26 cellular contexts compared by ENCODE assay signal in genomic region chr18:79334496-79335233, GRCh38.
A peak's percentile ranks its signal among the peaks of the same experiment; 100 is the strongest.
DNase-seq lines count a peak whose midpoint lies in the region; ATAC-seq, FAIRE-seq and TF ChIP-seq lines count a peak whose summit lies in the region.
"Had no signal": no experiment of that assay in that cellular context is flagged by ENCODE, and none has a peak within 500 bp of the region (broad histone marks: within the 10 kb centered on the region; RNA-seq: fewer than 3 reads in every experiment).

No MANE protein-coding gene starts in this region.

- H3K18ac ChIP-seq in trophoblast cell (ENCODE audit: low read length), result no peak overlapping the region

- H3K4me1 ChIP-seq in astrocyte (ENCODE audit: insufficient read depth, low read length) (no peaks in the 10 kb centered on the region), aorta (ENCODE audit: control insufficient read depth in 1 of 2, insufficient read depth in 2 of 2, low read length in 2 of 2) (no peaks in the 10 kb centered on the region), trophoblast cell (ENCODE audit: control insufficient read depth in 1 of 2, insufficient read depth in 2 of 2, low read length in 2 of 2) (no peaks in the 10 kb centered on the region)
- H3K4me1 ChIP-seq: SJSA1 had no signal

- H3K27me3 Mint-ChIP-seq in astrocyte (ENCODE audit: low read depth, unreplicated experiment) (no peaks in the 10 kb centered on the region), immature natural killer cell (ENCODE audit: low read depth in 3 of 3) (peaks cover 0 to 2% (median 2%) of the 10 kb centered on the region in 3 donors)
- H3K27me3 Mint-ChIP-seq: CD4-positive, CD25-positive, alpha-beta regulatory T cell had no signal

- H3K14ac ChIP-seq in trophoblast cell (ENCODE audit: low read length), result no peak overlapping the region

- no peak overlapping the region for H3K4ac ChIP-seq in trophoblast cell (ENCODE audit: low read depth, low read length)

- H2AFZ ChIP-seq in astrocyte (ENCODE audit: low read depth, low read length), result no peak overlapping the region
- no peak overlapping the region for H2AFZ ChIP-seq in trophoblast cell (ENCODE audit: insufficient read depth, low read length, poor library complexity)
- H2AFZ ChIP-seq: GM23338 had no signal

- H3K9me3 Mint-ChIP-seq in astrocyte (ENCODE audit: unreplicated experiment), result peaks cover 8% of the 10 kb centered on the region
- H3K9me3 Mint-ChIP-seq in immature natural killer cell, result no peaks in the 10 kb centered on the region
- no peaks in the 10 kb centered on the region for H3K9me3 Mint-ChIP-seq in stimulated activated effector memory CD8-positive, alpha-beta T cell treated with anti-CD3 and anti-CD28 coated beads, Interleukin-12 subunit alpha, Interleukin-12 subunit beta, amount 100 ng/mL, for 72 hours
- H3K9me3 Mint-ChIP-seq: GM23338 had no signal

- H3K4me3 Mint-ChIP-seq in astrocyte (ENCODE audit: unreplicated experiment) (no peak overlapping the region), immature natural killer cell (no peak overlapping the region)
- H3K4me3 Mint-ChIP-seq in stimulated activated effector memory CD8-positive, alpha-beta T cell treated with anti-CD3 and anti-CD28 coated beads, Interleukin-12 subunit alpha, Interleukin-12 subunit beta, amount 100 ng/mL, for 72 hours, result no peak overlapping the region
- H3K4me3 Mint-ChIP-seq: CD4-positive, CD25-positive, alpha-beta regulatory T cell; GM23338 had no signal

- no peak for DNase-seq in astrocyte (ENCODE audit: low read depth)
- peak in 2 of 3 donors; percentile 7 to 19 for DNase-seq in immature natural killer cell
- no peak for DNase-seq in stimulated activated effector memory CD8-positive, alpha-beta T cell treated with anti-CD3 and anti-CD28 coated beads, Interleukin-12 subunit alpha, Interleukin-12 subunit beta, amount 100 ng/mL, for 72 hours (ENCODE audit: low spot score in 2 of 2)
- DNase-seq in aorta, result no peak
- no peak for DNase-seq in lower leg skin (ENCODE audit: low spot score in 2 of 2)
- DNase-seq in trophoblast cell, result no peak
- DNase-seq: CD4-positive, CD25-positive, alpha-beta regulatory T cell; COR-L47; DMS 273 treated with DMSO at 0.1 percent for 48 hours; DND-41; IMR-90; NCI-H1105; NCI-H2081; NCI-H2171; NCI-H345; NCI-H524; NCI-H774; OCI-M1 had no signal

- peak overlapping the region; percentile 35 for H3K27ac Mint-ChIP-seq in astrocyte (ENCODE audit: unreplicated experiment)
- peak overlapping the region in 2 of 6 donors; percentile 28 to 64 for H3K27ac Mint-ChIP-seq in immature natural killer cell
- H3K27ac Mint-ChIP-seq in stimulated activated effector memory CD8-positive, alpha-beta T cell treated with anti-CD3 and anti-CD28 coated beads, Interleukin-12 subunit alpha, Interleukin-12 subunit beta, amount 100 ng/mL, for 72 hours, result no peak overlapping the region
- H3K27ac Mint-ChIP-seq: GM23338 had no signal

- no peaks in the 10 kb centered on the region for H3K79me2 ChIP-seq in astrocyte (ENCODE audit: insufficient read depth, low read length)
- H3K79me2 ChIP-seq in trophoblast cell (ENCODE audit: control insufficient read depth, insufficient read depth, low read length, poor library complexity), result no peaks in the 10 kb centered on the region

- no peak overlapping the region for H2AK5ac ChIP-seq in trophoblast cell (ENCODE audit: low read length)

- no peak overlapping the region for H4K12ac ChIP-seq in trophoblast cell (ENCODE audit: low read depth, low read length)

- no peak for TF ChIP-seq CTCF in astrocyte (IDR thresholded peaks at IDR 0.05; ENCODE audit: insufficient read depth, low read depth, low read length)
- no peak for TF ChIP-seq CTCF in lower leg skin (IDR thresholded peaks at IDR 0.05)

- H2BK12ac ChIP-seq in trophoblast cell (ENCODE audit: low read length), result no peak overlapping the region

- H3K4me2 ChIP-seq in astrocyte (ENCODE audit: low read length) (no peak overlapping the region), trophoblast cell (ENCODE audit: low read length) (no peak overlapping the region)
- H3K4me2 ChIP-seq: GM23338, KMS-11 had no signal

- H3K9ac ChIP-seq in astrocyte (ENCODE audit: low read length) (no peak overlapping the region), trophoblast cell (ENCODE audit: low read length) (no peak overlapping the region)
- H3K9ac ChIP-seq: KMS-11 had no signal

- intact Hi-C loops in aorta (cut with DNase I) (no loop called here), lower leg skin (cut with DNase I; ENCODE audit: low total_unique reads) (no loop called here)

- H3K79me1 ChIP-seq in trophoblast cell (ENCODE audit: low read length), result no peaks in the 10 kb centered on the region

- H3K36me3 Mint-ChIP-seq in astrocyte (ENCODE audit: low read depth, unreplicated experiment) (peaks cover 19% of the 10 kb centered on the region), immature natural killer cell (peaks cover 29 to 54% (median 35%) of the 10 kb centered on the region in 3 donors)
- peaks cover 53% of the 10 kb centered on the region for H3K36me3 Mint-ChIP-seq in stimulated activated effector memory CD8-positive, alpha-beta T cell treated with anti-CD3 and anti-CD28 coated beads, Interleukin-12 subunit alpha, Interleukin-12 subunit beta, amount 100 ng/mL, for 72 hours

- H3K27ac ChIP-seq in astrocyte (ENCODE audit: low read depth, low read length) (no peak overlapping the region), aorta (ENCODE audit: low read depth in 1 of 2, low read length in 2 of 2) (no peak overlapping the region), trophoblast cell (ENCODE audit: low read depth, low read length) (no peak overlapping the region)
- H3K27ac ChIP-seq: KMS-11, SJSA1 had no signal

- ATAC-seq in stimulated activated effector memory CD8-positive, alpha-beta T cell treated with anti-CD3 and anti-CD28 coated beads, Interleukin-12 subunit alpha, Interleukin-12 subunit beta, amount 100 ng/mL, for 72 hours, result peak; percentile 16
- ATAC-seq in aorta (ENCODE audit: low FRiP score) (peak; percentile 36), GM18505 (IDR thresholded peaks at IDR 0.05; ENCODE audit: unreplicated experiment) (no peak)
- ATAC-seq: GM12878, GM23338, HCT116 had no signal

- no peak overlapping the region for H3K23ac ChIP-seq in trophoblast cell (ENCODE audit: low read length)

- TF ChIP-seq POLR2A in lower leg skin (IDR thresholded peaks at IDR 0.05) (no peak), GM18505 (IDR thresholded peaks at IDR 0.05; ENCODE audit: borderline replicate concordance, extremely low read depth, insufficient read depth, insufficient read length) (no peak)

- no peak overlapping the region for H4K91ac ChIP-seq in trophoblast cell (ENCODE audit: low read depth, low read length)

- H3K9me3 ChIP-seq in astrocyte (ENCODE audit: insufficient read depth, low read depth, low read length) (no peaks in the 10 kb centered on the region), aorta (ENCODE audit: control insufficient read depth, low read length) (no peaks in the 10 kb centered on the region), trophoblast cell (ENCODE audit: insufficient read depth, low read depth, low read length) (no peaks in the 10 kb centered on the region)
- H3K9me3 ChIP-seq: SJSA1 had no signal

- no peak overlapping the region for H2BK5ac ChIP-seq in trophoblast cell (ENCODE audit: low read depth, low read length, poor library complexity)

- no peaks in the 10 kb centered on the region for H3K4me1 Mint-ChIP-seq in astrocyte (ENCODE audit: low read depth, unreplicated experiment)
- peaks cover 0 to 7% of the 10 kb centered on the region in 2 donors for H3K4me1 Mint-ChIP-seq in immature natural killer cell
- H3K4me1 Mint-ChIP-seq in stimulated activated effector memory CD8-positive, alpha-beta T cell treated with anti-CD3 and anti-CD28 coated beads, Interleukin-12 subunit alpha, Interleukin-12 subunit beta, amount 100 ng/mL, for 72 hours, result no peaks in the 10 kb centered on the region

- H3K36me3 ChIP-seq in astrocyte (ENCODE audit: insufficient read depth, low read length) (peaks cover 3% of the 10 kb centered on the region), aorta (ENCODE audit: control insufficient read depth in 1 of 2, insufficient read depth in 2 of 2, low read length in 1 of 2) (peaks cover 0 to 4% of the 10 kb centered on the region in 2 donors), trophoblast cell (ENCODE audit: control insufficient read depth in 1 of 2, insufficient read depth in 2 of 2, low read length in 2 of 2) (peaks cover 11 to 15% of the 10 kb centered on the region in 2 experiments)
- H3K36me3 ChIP-seq: SJSA1 had no signal

- 84 to 86% methylated on average over 29 of the region's 29 CpGs for WGBS in aorta, 2 donors
- WGBS in lower leg skin, 2 donors, result 81 to 82% methylated on average over 26 to 28 of the region's 29 CpGs
- no CpG with 5 or more reads among the region's 29 CpGs for WGBS in trophoblast cell (ENCODE audit: extremely low coverage, insufficient coverage, insufficient read length)

- FAIRE-seq in astrocyte (lab: Jason Lieb, UNC), result no peak
- FAIRE-seq: GM12878, GM18507, RCC 7860 had no signal

- H4K20me1 ChIP-seq in astrocyte (ENCODE audit: insufficient read depth, low read length), result no peaks in the 10 kb centered on the region

- H3K4me3 ChIP-seq in astrocyte (ENCODE audit: insufficient read depth, low read depth, low read length), result no peak overlapping the region
- no peak overlapping the region for H3K4me3 ChIP-seq in aorta (ENCODE audit: low read length in 2 of 2)
- no peak overlapping the region for H3K4me3 ChIP-seq in lower leg skin (ENCODE audit: low read depth, poor library complexity, severe bottlenecking)
- no peak overlapping the region for H3K4me3 ChIP-seq in trophoblast cell (ENCODE audit: low read depth, low read length)
- H3K4me3 ChIP-seq: GM12878, GM23338, SJSA1 had no signal

- H2BK120ac ChIP-seq in trophoblast cell (ENCODE audit: insufficient read depth, low read length, poor library complexity), result no peak overlapping the region

- no peak overlapping the region for H4K8ac ChIP-seq in trophoblast cell (ENCODE audit: low read depth, low read length)

- H3K27me3 ChIP-seq in astrocyte (ENCODE audit: insufficient read depth, low read length), result no peaks in the 10 kb centered on the region
- H3K27me3 ChIP-seq in aorta (ENCODE audit: control insufficient read depth in 1 of 2, insufficient read depth in 2 of 2, low read length in 1 of 2), result no peaks in the 10 kb centered on the region
- H3K27me3 ChIP-seq in trophoblast cell (ENCODE audit: insufficient read depth, low read length), result no peaks in the 10 kb centered on the region
- H3K27me3 ChIP-seq: SJSA1 had no signal

Comparison
In these comparisons a context has a peak if more than half of its experiments do, and no peak if none do; other contexts are left out.
1. DNase-seq: peak in immature natural killer cell (2 of 3); none in astrocyte (single experiment), stimulated activated effector memory CD8-positive, alpha-beta T cell treated with anti-CD3 and anti-CD28 coated beads, Interleukin-12 subunit alpha, Interleukin-12 subunit beta, amount 100 ng/mL, for 72 hours (0 of 2), aorta (0 of 2), lower leg skin (0 of 2) and trophoblast cell (0 of 2).